ENCODE assay signal across 8 cellular contexts in the genomic region with DNA sequence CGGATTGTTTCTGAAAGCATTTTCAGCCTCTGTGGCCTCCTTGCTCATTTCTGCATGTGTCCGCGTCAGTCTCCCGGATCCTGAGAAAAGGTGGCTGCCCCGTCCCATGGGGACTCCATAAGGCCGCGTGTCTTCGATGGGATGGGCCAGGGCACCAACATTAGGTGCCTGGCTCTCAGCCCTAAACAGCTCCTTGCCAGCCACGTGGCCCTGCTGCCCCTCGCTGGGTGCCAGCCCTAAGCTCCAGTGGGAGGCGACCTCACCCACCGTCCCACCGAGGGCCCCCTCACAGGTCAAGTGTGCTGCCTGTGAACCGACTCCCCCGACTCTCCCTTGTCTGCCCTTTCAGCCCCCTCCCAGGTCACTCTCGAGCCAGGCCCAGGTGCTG. TPM values are rescaled to one million over a fixed set of nuclear protein-coding genes. Genes with fewer than 3 reads are reported as not detected.
DNase-seq lines count a peak whose midpoint lies in the region; ATAC-seq and TF ChIP-seq lines count a peak whose summit lies in the region.

No MANE protein-coding gene starts in this region.

- no peaks in the 10 kb centered on the region for H3K27me3 Mint-ChIP-seq in central memory CD8-positive, alpha-beta T cell

- dilution Hi-C loops in IMR-90 (cut with HindIII; ENCODE audit: low sequenced_read_pairs, unreplicated experiment): no loop called here

- H3K9ac ChIP-seq in ES-I3 (ENCODE audit: low read depth, low read length): peak overlapping the region; percentile 57
- H3K9ac ChIP-seq in IMR-90 (ENCODE audit: low read depth, low read length): peak overlapping the region; percentile 80
- H3K9ac ChIP-seq in muscle layer of colon (ENCODE audit: low read length): peak overlapping the region; percentile 85

- peak overlapping the region; percentile 77 to 99; a peak in 3 of 4 replicates for H4K8ac ChIP-seq in IMR-90 (ENCODE audit: low read depth in 2 of 2, low read length in 2 of 2)

- WGBS in IMR-90 (ENCODE audit: extremely low coverage in 2 of 2, insufficient read length in 1 of 2), 2 experiments: 22% methylated on average over 3 of the region's 16 CpGs; no CpG with 5 or more reads in 1 of the 2 experiments

- H2BK5ac ChIP-seq in IMR-90 (ENCODE audit: low read depth, low read length, poor library complexity, severe bottlenecking): peak overlapping the region; percentile 36

- H3K14ac ChIP-seq in IMR-90 (replicated peaks; ENCODE audit: low read depth, low read length): peak overlapping the region; percentile 95

- peak overlapping the region; percentile 64 for H2AK5ac ChIP-seq in IMR-90 (ENCODE audit: low read depth, low read length)

- peaks cover 21 to 50% of the 10 kb centered on the region in 2 experiments for H3K79me1 ChIP-seq in IMR-90 (ENCODE audit: low read depth in 1 of 2, low read length in 2 of 2)

- H2BK120ac ChIP-seq in IMR-90 (ENCODE audit: low read depth, low read length): no peak overlapping the region

- H3K4me1 Mint-ChIP-seq in central memory CD8-positive, alpha-beta T cell: peaks cover 55% of the 10 kb centered on the region

- peak overlapping the region; percentile 76 for H3K4me3 Mint-ChIP-seq in central memory CD8-positive, alpha-beta T cell

- H2AFZ ChIP-seq in IMR-90 (replicated peaks; ENCODE audit: low read length, poor library complexity): peak overlapping the region; percentile 96

- in situ Hi-C loops in IMR-90 (cut with MboI; ENCODE audit: low sequenced_read_pairs): no loop called here

- DNase-seq in IMR-90: no peak
- DNase-seq in central memory CD8-positive, alpha-beta T cell (ENCODE audit: low spot score in 2 of 2): no peak
- DNase-seq in GM20000 (ENCODE audit: low spot score): no peak
- no peak for DNase-seq in COLO668 (lab: John Stamatoyannopoulos, UW; ENCODE audit: unreplicated experiment)

- peaks cover 6% of the 10 kb centered on the region; the same call in 1 of the 2 replicates for H3K36me3 ChIP-seq in ES-I3 (ENCODE audit: insufficient read depth, low read length)
- peaks cover 30% of the 10 kb centered on the region for H3K36me3 ChIP-seq in IMR-90 (ENCODE audit: control insufficient read depth, insufficient read depth, low read length)
- H3K36me3 ChIP-seq in muscle layer of colon (ENCODE audit: insufficient read depth, low read length): peaks cover 34% of the 10 kb centered on the region

- no peak overlapping the region for H3K56ac ChIP-seq in IMR-90 (ENCODE audit: extremely low read depth, insufficient read depth, low read length)

- peak overlapping the region; percentile 59 for H3K23ac ChIP-seq in IMR-90 (ENCODE audit: low read depth, low read length)

- peak overlapping the region; percentile 69 for H3K27ac ChIP-seq in IMR-90 (ENCODE audit: insufficient read depth, low read length)
- H3K27ac ChIP-seq in muscle layer of colon (ENCODE audit: low read depth, low read length): peak overlapping the region; percentile 97

- peak overlapping the region; percentile 78; the same call in 1 of the 2 replicates for H4K91ac ChIP-seq in IMR-90 (ENCODE audit: insufficient read depth, low read depth, low read length)

- peaks cover 20% of the 10 kb centered on the region for H3K9me1 ChIP-seq in IMR-90 (ENCODE audit: insufficient read depth, low read length)

- no TSS peak for BruUV-seq in IMR-90 (replicated peaks; lab: Mats Ljungman, UMichigan)

- peak overlapping the region; percentile 72 for H3K4me3 ChIP-seq in IMR-90 (ENCODE audit: insufficient read depth, low read depth, low read length)
- H3K4me3 ChIP-seq in muscle layer of colon (ENCODE audit: low read depth in 1 of 2, low read length in 2 of 2): peak overlapping the region; percentile 86 to 99

- no peak overlapping the region for H2BK15ac ChIP-seq in IMR-90 (ENCODE audit: low read depth, low read length)

- intact Hi-C loops in IMR-90 (cut with micrococcal nuclease): loop anchor here (1.0 to 5.0 kb wide), 2 partner anchors 27 to 396 kb away; a partner anchor contains a TSS

- no peak for TF ChIP-seq CTCF in IMR-90 (conservative IDR thresholded peaks at IDR 0.05; ENCODE audit: low read depth, low read length)
- no peak for TF ChIP-seq CTCF in GM20000 (IDR thresholded peaks at IDR 0.05; ENCODE audit: extremely low read depth, missing control alignments)

- peak overlapping the region; percentile 20; the same call in 1 of the 2 replicates for H3K18ac ChIP-seq in IMR-90 (ENCODE audit: low read depth, low read length)

- H3K9me3 Mint-ChIP-seq in central memory CD8-positive, alpha-beta T cell: no peaks in the 10 kb centered on the region

- CTCF ChIA-PET in IMR-90 (lab: Yijun Ruan, JAX): no interaction called here

- H4K20me1 ChIP-seq in IMR-90 (ENCODE audit: insufficient read depth, low read length): peaks cover 6% of the 10 kb centered on the region; the same call in 1 of the 2 replicates

- TF ChIP-seq RAD21 in IMR-90 (IDR thresholded peaks at IDR 0.05; ENCODE audit: low read length): no peak

- H2AK9ac ChIP-seq in IMR-90 (replicated peaks; ENCODE audit: low read depth, low read length, poor library complexity): peak overlapping the region; percentile 98

- peak overlapping the region; percentile 92 for H3K4ac ChIP-seq in IMR-90 (ENCODE audit: low read depth, low read length)

- no peak overlapping the region for H2BK20ac ChIP-seq in IMR-90 (ENCODE audit: low read depth, low read length)

- H3K36me3 Mint-ChIP-seq in central memory CD8-positive, alpha-beta T cell (ENCODE audit: insufficient read depth): peaks cover 34% of the 10 kb centered on the region

- H3K9me3 ChIP-seq in ES-I3 (ENCODE audit: control insufficient read depth, insufficient read depth, low read length): no peaks in the 10 kb centered on the region
- 0 out of 2 replicates have a peak, but pooled peaks cover 2% of the 10 kb centered on the region for H3K9me3 ChIP-seq in IMR-90 (ENCODE audit: control insufficient read depth, insufficient read depth, low read length)
- no peaks in the 10 kb centered on the region for H3K9me3 ChIP-seq in muscle layer of colon (ENCODE audit: low read length)

- H3K27me3 ChIP-seq in IMR-90 (ENCODE audit: control insufficient read depth, insufficient read depth, low read length): no peaks in the 10 kb centered on the region
- no peaks in the 10 kb centered on the region for H3K27me3 ChIP-seq in muscle layer of colon (ENCODE audit: control insufficient read depth in 1 of 2, insufficient read depth in 2 of 2, low read length in 2 of 2)

- H4K5ac ChIP-seq in IMR-90 (ENCODE audit: low read depth, low read length): peak overlapping the region; percentile 66

- ATAC-seq in IMR-90 (ENCODE audit: low read depth): no peak; the same call in 1 of the 2 replicates
- ATAC-seq in central memory CD8-positive, alpha-beta T cell (replicated peaks; ENCODE audit: extremely low read depth, poor library complexity, severe bottlenecking): no peak
- ATAC-seq in GM21381 (IDR thresholded peaks at IDR 0.05; ENCODE audit: unreplicated experiment): no peak
- ATAC-seq in GM18868 (IDR thresholded peaks at IDR 0.05; ENCODE audit: unreplicated experiment): no peak

- H3K27ac Mint-ChIP-seq in central memory CD8-positive, alpha-beta T cell (ENCODE audit: low read depth): peak overlapping the region; percentile 44

- POLR2A ChIA-PET in IMR-90 (lab: Charles Lee; ENCODE audit: unreplicated experiment): no interaction called here

- TF ChIP-seq POLR2A in IMR-90 (IDR thresholded peaks at IDR 0.05; ENCODE audit: low read depth, low read length): no peak

- H3K4me2 ChIP-seq in IMR-90 (ENCODE audit: low read depth, low read length): peak overlapping the region; percentile 90

- peaks cover 6% of the 10 kb centered on the region; the same call in 1 of the 2 replicates for H3K4me1 ChIP-seq in ES-I3 (ENCODE audit: insufficient read depth, low read length)
- H3K4me1 ChIP-seq in IMR-90 (ENCODE audit: control insufficient read depth, insufficient read depth, low read length): peaks cover 9% of the 10 kb centered on the region
- H3K4me1 ChIP-seq in muscle layer of colon (ENCODE audit: insufficient read depth, low read length): peaks cover 24% of the 10 kb centered on the region

TF ChIP-seq in IMR-90, 13 proteins besides CTCF, POLR2A, EP300 and RAD21:
- TF ChIP-seq CHD1 (IDR thresholded peaks at IDR 0.05; ENCODE audit: low read depth, low read length) (no peak), MAFK (IDR thresholded peaks at IDR 0.05; ENCODE audit: low read depth, low read length) (no peak), SMC3 (IDR thresholded peaks at IDR 0.05; ENCODE audit: low read depth, low read length) (no peak), MAZ (IDR thresholded peaks at IDR 0.05; ENCODE audit: borderline replicate concordance, low read depth, low read length) (no peak), RCOR1 (IDR thresholded peaks at IDR 0.05; ENCODE audit: insufficient replicate concordance, low read length) (no peak), MXI1 (IDR thresholded peaks at IDR 0.05; ENCODE audit: borderline replicate concordance, low read depth, low read length) (no peak)
- TF ChIP-seq, protein P1, sequence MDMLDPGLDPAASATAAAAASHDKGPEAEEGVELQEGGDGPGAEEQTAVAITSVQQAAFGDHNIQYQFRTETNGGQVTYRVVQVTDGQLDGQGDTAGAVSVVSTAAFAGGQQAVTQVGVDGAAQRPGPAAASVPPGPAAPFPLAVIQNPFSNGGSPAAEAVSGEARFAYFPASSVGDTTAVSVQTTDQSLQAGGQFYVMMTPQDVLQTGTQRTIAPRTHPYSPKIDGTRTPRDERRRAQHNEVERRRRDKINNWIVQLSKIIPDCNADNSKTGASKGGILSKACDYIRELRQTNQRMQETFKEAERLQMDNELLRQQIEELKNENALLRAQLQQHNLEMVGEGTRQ (IDR thresholded peaks at IDR 0.05; ENCODE audit: low read depth, low read length): no peak

RNA-seq across cellular contexts. Expression of a gene that starts 0.9 kb away (rescaled TPM):
- total RNA-seq in IMR-90 (2012; rRNA removed): 8.6 and 10.0 TPM in 2 replicates
- 24.5 and 25.5 TPM in 2 replicates for polyA plus RNA-seq in IMR-90 (2012; rRNA removed)
- 11.2 and 15.3 TPM in 2 replicates for polyA plus RNA-seq in IMR-90 (2012; cell fraction: cytosol; rRNA removed)
- 124 and 147 TPM in 2 replicates for polyA plus RNA-seq in IMR-90 (2012; cell fraction: nucleus; rRNA removed; ENCODE audit: low replicate concordance)

RNA-seq across cellular contexts. Expression of a gene that starts 27.4 kb away (rescaled TPM):
- total RNA-seq in IMR-90 (2012; rRNA removed): 32.1 and 54.4 TPM in 2 replicates
- polyA plus RNA-seq in IMR-90 (2012; rRNA removed): 122 and 128 TPM in 2 replicates
- polyA plus RNA-seq in IMR-90 (2012; cell fraction: cytosol; rRNA removed): 87.4 and 104 TPM in 2 replicates
- 69.1 and 95.9 TPM in 2 replicates for polyA plus RNA-seq in IMR-90 (2012; cell fraction: nucleus; rRNA removed; ENCODE audit: low replicate concordance)

RNA-seq across cellular contexts. Expression of a gene that starts 44.6 kb away (rescaled TPM):
- total RNA-seq in IMR-90 (2012; rRNA removed): not detected in 2 replicates
- polyA plus RNA-seq in IMR-90 (2012; rRNA removed): not detected in 2 replicates
- polyA plus RNA-seq in IMR-90 (2012; cell fraction: cytosol; rRNA removed): not detected in 2 replicates
- not detected in 2 replicates for polyA plus RNA-seq in IMR-90 (2012; cell fraction: nucleus; rRNA removed; ENCODE audit: low replicate concordance)
